8 cellular contexts compared by ENCODE assay signal in genomic region chr5:177302354-177303110, GRCh38. TPM values are rescaled to one million over a fixed set of nuclear protein-coding genes. Genes with fewer than 3 reads are reported as not detected.
DNase-seq lines count a peak whose midpoint lies in the region; ATAC-seq and TF ChIP-seq lines count a peak whose summit lies in the region.

No MANE protein-coding gene starts in this region.

- ATAC-seq in GM19452 (IDR thresholded peaks at IDR 0.05; ENCODE audit: unreplicated experiment), result no peak

- H3K27ac ChIP-seq in SJCRH30, result no peak overlapping the region

- H3K27ac Mint-ChIP-seq in osteocyte (ENCODE audit: unreplicated experiment), result peak overlapping the region; percentile 95

- H3K4me3 ChIP-seq in SJCRH30 (peak overlapping the region; percentile 98), epithelial cell of esophagus (ENCODE audit: low read length) (peak overlapping the region; percentile 89)

- TF ChIP-seq CTCF in epithelial cell of esophagus (IDR thresholded peaks at IDR 0.05; ENCODE audit: insufficient read depth, low read depth, low read length, missing control alignments) (no peak), osteocyte (IDR thresholded peaks at IDR 0.05) (no peak)

- H3K9me3 ChIP-seq in SJCRH30 (replicated peaks), result no peaks in the 10 kb centered on the region

- no peaks in the 10 kb centered on the region for H3K27me3 ChIP-seq in SJCRH30

- DNase-seq in NCI-H1092 treated with DMSO at 0.1 percent for 48 hours (lab: John Stamatoyannopoulos, UW) (peak; percentile 1), NCI-H1092 (lab: John Stamatoyannopoulos, UW) (no peak), SJCRH30 (no peak), epithelial cell of esophagus (ENCODE audit: low read depth) (peak; percentile 23), osteocyte (ENCODE audit: extremely low spot score, unreplicated experiment) (no peak), H4 (ENCODE audit: low spot score) (no peak)
- DNase-seq in activated CD8-positive, alpha-beta memory T cell treated with anti-CD3 and anti-CD28 coated beads, Interleukin-2, amount 50 U/mL, for 48 hours, result no peak

- H3K36me3 Mint-ChIP-seq in osteocyte (ENCODE audit: unreplicated experiment), result peaks cover 10% of the 10 kb centered on the region

- H3K27me3 Mint-ChIP-seq in osteocyte (ENCODE audit: unreplicated experiment), result no peaks in the 10 kb centered on the region

- H3K36me3 ChIP-seq in SJCRH30, result peaks cover 24% of the 10 kb centered on the region

- no peaks in the 10 kb centered on the region for H3K9me3 Mint-ChIP-seq in osteocyte (ENCODE audit: unreplicated experiment)

- peaks cover 50% of the 10 kb centered on the region for H3K4me1 Mint-ChIP-seq in osteocyte (ENCODE audit: unreplicated experiment)

- peak overlapping the region; percentile 93 for H3K4me3 Mint-ChIP-seq in osteocyte (ENCODE audit: unreplicated experiment)

- H3K4me1 ChIP-seq in SJCRH30, result peaks cover 13% of the 10 kb centered on the region

RNA-seq across cellular contexts. Expression of gene RAB24, which starts 1.0 kb away (rescaled TPM):
- 24.1 and 25.4 TPM in 2 replicates for total RNA-seq in SJCRH30 (2014; rRNA removed; shearing (Covaris generic))
- 47.8 and 49.5 TPM in 2 replicates for total RNA-seq in osteocyte
- 22.5 and 28.1 TPM in 2 replicates for total RNA-seq in H4 (2014; rRNA removed; shearing (Covaris generic))

RNA-seq across cellular contexts. Expression of gene PRELID1, which starts 1.1 kb away (rescaled TPM):
- 226 and 259 TPM in 2 replicates for total RNA-seq in SJCRH30 (2014; rRNA removed; shearing (Covaris generic))
- 98.8 and 102 TPM in 2 replicates for total RNA-seq in osteocyte
- total RNA-seq in H4 (2014; rRNA removed; shearing (Covaris generic)), result 487 and 500 TPM in 2 replicates

RNA-seq across cellular contexts. Expression of gene MXD3, which starts 9.2 kb away (rescaled TPM):
- 36.6 and 37.6 TPM in 2 replicates for total RNA-seq in SJCRH30 (2014; rRNA removed; shearing (Covaris generic))
- total RNA-seq in osteocyte, result 10.7 and 11.1 TPM in 2 replicates
- total RNA-seq in H4 (2014; rRNA removed; shearing (Covaris generic)), result 34.7 and 74.3 TPM in 2 replicates

RNA-seq across cellular contexts. Expression of gene LMAN2, which starts 48.9 kb away (rescaled TPM):
- 144 and 156 TPM in 2 replicates for total RNA-seq in SJCRH30 (2014; rRNA removed; shearing (Covaris generic))
- total RNA-seq in osteocyte, result 102 and 109 TPM in 2 replicates
- 745 and 800 TPM in 2 replicates for total RNA-seq in H4 (2014; rRNA removed; shearing (Covaris generic))

RNA-seq across cellular contexts. Expression of gene RGS14, which starts 55.2 kb away (rescaled TPM):
- 4.0 and 4.8 TPM in 2 replicates for total RNA-seq in SJCRH30 (2014; rRNA removed; shearing (Covaris generic))
- 6.2 and 7.4 TPM in 2 replicates for total RNA-seq in osteocyte
- 26.2 and 28.1 TPM in 2 replicates for total RNA-seq in H4 (2014; rRNA removed; shearing (Covaris generic))

Comparison
In these comparisons a context has a peak if more than half of its experiments do, and no peak if none do; other contexts are left out.
1. DNase-seq: peak in NCI-H1092 treated with DMSO at 0.1 percent for 48 hours (single experiment) and epithelial cell of esophagus (single experiment); none in NCI-H1092 (single experiment), SJCRH30 (0 of 2), osteocyte (single experiment), H4 (single experiment) and activated CD8-positive, alpha-beta memory T cell treated with anti-CD3 and anti-CD28 coated beads, Interleukin-2, amount 50 U/mL, for 48 hours (single experiment).